16 cellular contexts compared by ENCODE assay signal in the genomic region with DNA sequence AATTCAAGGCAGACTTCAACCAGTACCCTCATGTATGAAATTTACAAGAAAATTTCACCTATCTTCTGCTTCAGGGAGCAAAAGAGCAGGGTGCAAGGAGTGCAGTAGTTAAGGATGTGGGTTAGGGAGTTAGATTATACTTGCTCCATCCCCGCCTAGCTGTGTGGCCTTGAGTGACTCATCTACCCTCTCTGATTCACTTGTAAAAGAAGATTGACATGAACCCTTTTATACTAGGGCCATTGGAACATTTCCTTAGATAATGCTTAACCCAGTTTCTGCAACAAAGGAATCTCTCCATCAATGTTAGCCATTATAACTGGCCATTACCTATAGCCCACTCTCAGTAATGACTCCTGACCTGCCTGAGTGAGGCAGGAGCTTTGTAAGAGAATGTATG. TPM values are rescaled to one million over a fixed set of nuclear protein-coding genes. Genes with fewer than 3 reads are reported as not detected.
DNase-seq lines count a peak whose midpoint lies in the region; ATAC-seq, FAIRE-seq and TF ChIP-seq lines count a peak whose summit lies in the region.
"Had no signal": no experiment of that assay in that cellular context is flagged by ENCODE, and none has a peak within 500 bp of the region (broad histone marks: within the 10 kb centered on the region; RNA-seq: fewer than 3 reads in every experiment).

No MANE protein-coding gene starts in this region.

- dilution Hi-C loops in keratinocyte (cut with MboI; ENCODE audit: extremely low pct_ligation_motif_present, low sequenced_read_pairs) = no loop called here

- no peaks in the 10 kb centered on the region for H3K36me3 ChIP-seq in bronchial epithelial cell (ENCODE audit: control insufficient read depth, insufficient read depth, low read length)
- H3K36me3 ChIP-seq in keratinocyte (ENCODE audit: control insufficient read depth in 2 of 2, extremely low read depth in 1 of 2, insufficient read depth in 2 of 2, low read length in 2 of 2) = no peaks in the 10 kb centered on the region

- H3K36me3 Mint-ChIP-seq in activated CD4-positive, alpha-beta memory T cell treated with anti-CD3 and anti-CD28 coated beads for 36 hours = no peaks in the 10 kb centered on the region
- H3K36me3 Mint-ChIP-seq in Calu3 (ENCODE audit: insufficient read depth, unreplicated experiment) = no peaks in the 10 kb centered on the region

- peaks cover 29% of the 10 kb centered on the region for H3K27me3 Mint-ChIP-seq in activated CD4-positive, alpha-beta memory T cell treated with anti-CD3 and anti-CD28 coated beads for 36 hours
- H3K27me3 Mint-ChIP-seq in Calu3 (ENCODE audit: unreplicated experiment) = peaks cover 33% of the 10 kb centered on the region

- ATAC-seq in HG03565 (IDR thresholded peaks at IDR 0.05; ENCODE audit: unreplicated experiment) = no peak
- ATAC-seq: HCT116, K562 had no signal

- H3K4me3 Mint-ChIP-seq in activated CD4-positive, alpha-beta memory T cell treated with anti-CD3 and anti-CD28 coated beads for 36 hours = no peak overlapping the region
- no peak overlapping the region for H3K4me3 Mint-ChIP-seq in Calu3 (ENCODE audit: low read depth, unreplicated experiment)
- H3K4me3 Mint-ChIP-seq: CD8-positive, alpha-beta memory T cell had no signal

- POLR2A ChIA-PET in activated CD4-positive, alpha-beta memory T cell treated with anti-CD3 and anti-CD28 coated beads for 36 hours (lab: Charles Lee) = no interaction called here

- CTCF ChIA-PET in activated CD4-positive, alpha-beta memory T cell treated with anti-CD3 and anti-CD28 coated beads for 36 hours (lab: Charles Lee) = no interaction called here
- CTCF ChIA-PET in Calu3 (lab: Charles Lee) = no interaction called here

- no peak overlapping the region for H3K4me2 ChIP-seq in keratinocyte (ENCODE audit: control insufficient read depth, extremely low read depth, insufficient read depth, low read depth, low read length)

- no peak for TF ChIP-seq CTCF in bronchial epithelial cell (IDR thresholded peaks at IDR 0.05; ENCODE audit: insufficient read depth, low read length, severe bottlenecking)
- TF ChIP-seq CTCF in keratinocyte (optimal IDR thresholded peaks at IDR 0.05 in 1 of 3, IDR thresholded peaks at IDR 0.05 in 1 of 3, conservative IDR thresholded peaks at IDR 0.05 in 1 of 3; ENCODE audit: extremely low read depth in 1 of 3, insufficient read depth in 2 of 3, low read length in 3 of 3) = no peak
- TF ChIP-seq CTCF in Calu3 (IDR thresholded peaks at IDR 0.05; ENCODE audit: unreplicated experiment) = no peak

- no peaks in the 10 kb centered on the region for H3K4me1 Mint-ChIP-seq in activated CD4-positive, alpha-beta memory T cell treated with anti-CD3 and anti-CD28 coated beads for 36 hours (ENCODE audit: low read depth)
- H3K4me1 Mint-ChIP-seq in Calu3 (ENCODE audit: low read depth, unreplicated experiment) = no peaks in the 10 kb centered on the region
- H3K4me1 Mint-ChIP-seq: CD8-positive, alpha-beta memory T cell had no signal

- intact Hi-C loops in activated CD4-positive, alpha-beta memory T cell treated with anti-CD3 and anti-CD28 coated beads for 36 hours (cut with micrococcal nuclease) = no loop called here
- intact Hi-C loops in Calu3 (cut with micrococcal nuclease; ENCODE audit: unreplicated experiment) = no loop called here

- no peaks in the 10 kb centered on the region for H3K79me2 ChIP-seq in keratinocyte (ENCODE audit: control insufficient read depth, insufficient read depth, low read length)

- no peak overlapping the region for H3K4me3 ChIP-seq in bronchial epithelial cell (ENCODE audit: low read depth, low read length)
- no peak overlapping the region for H3K4me3 ChIP-seq in keratinocyte (ENCODE audit: control insufficient read depth in 2 of 3, extremely low read depth in 1 of 3, insufficient read depth in 2 of 3, low read depth in 1 of 3, low read length in 3 of 3)
- H3K4me3 ChIP-seq: K562 had no signal

- no peak overlapping the region for H3K27ac Mint-ChIP-seq in activated CD4-positive, alpha-beta memory T cell treated with anti-CD3 and anti-CD28 coated beads for 36 hours
- H3K27ac Mint-ChIP-seq in Calu3 (ENCODE audit: unreplicated experiment) = no peak overlapping the region

- peaks cover 33% of the 10 kb centered on the region for H3K4me1 ChIP-seq in keratinocyte (ENCODE audit: control insufficient read depth, extremely low read depth, insufficient read depth, low read length)

- H3K27me3 ChIP-seq in bronchial epithelial cell (ENCODE audit: control insufficient read depth, insufficient read depth, low read length) = no peaks in the 10 kb centered on the region
- no peaks in the 10 kb centered on the region for H3K27me3 ChIP-seq in keratinocyte (ENCODE audit: control insufficient read depth, extremely low read depth, insufficient read depth, low read length)

- no peak overlapping the region for H2AFZ ChIP-seq in keratinocyte (ENCODE audit: control insufficient read depth, low read length)

- H3K9me3 Mint-ChIP-seq in activated CD4-positive, alpha-beta memory T cell treated with anti-CD3 and anti-CD28 coated beads for 36 hours = no peaks in the 10 kb centered on the region
- no peaks in the 10 kb centered on the region for H3K9me3 Mint-ChIP-seq in Calu3 (ENCODE audit: low read depth, unreplicated experiment)
- H3K9me3 Mint-ChIP-seq: CD8-positive, alpha-beta memory T cell had no signal

- DNase-seq in NCI-H226 (peak; percentile 6), bronchial epithelial cell (ENCODE audit: low read depth) (peak; percentile 60), keratinocyte (ENCODE audit: low read depth, low spot score) (no peak), Calu3 (no peak), MV-4-11 (lab: John Stamatoyannopoulos, UW) (no peak)
- no peak for DNase-seq in activated CD4-positive, alpha-beta memory T cell treated with anti-CD3 and anti-CD28 coated beads for 36 hours
- DNase-seq: CD8-positive, alpha-beta memory T cell; GOT3; NCI-H1694 treated with DMSO at 0.1 percent for 48 hours; NCI-H510A treated with DMSO at 0.1 percent for 48 hours; NCI-H774 had no signal

- FAIRE-seq in bronchial epithelial cell (lab: Jason Lieb, UNC) = no peak
- peak; percentile 53 for FAIRE-seq in keratinocyte (lab: Jason Lieb, UNC)
- FAIRE-seq: D721Med, K562 had no signal

- H4K20me1 ChIP-seq in keratinocyte (ENCODE audit: control insufficient read depth, extremely low read depth, insufficient read depth, low read length) = no peaks in the 10 kb centered on the region

- H3K9ac ChIP-seq in keratinocyte (ENCODE audit: control insufficient read depth, extremely low read depth, insufficient read depth, low read length) = no peak overlapping the region

- no TSS peak for BruUV-seq in Calu3 (replicated peaks; lab: Mats Ljungman, UMichigan)

- H3K9me1 ChIP-seq in keratinocyte (ENCODE audit: control insufficient read depth, extremely low read depth, insufficient read depth, low read length) = no peaks in the 10 kb centered on the region

- H3K27ac ChIP-seq in keratinocyte (ENCODE audit: control insufficient read depth, insufficient read depth, low read length) (no peak overlapping the region), temporal lobe (ENCODE audit: low read depth, low read length) (peak overlapping the region; percentile 48)

- H3K9me3 ChIP-seq in keratinocyte (ENCODE audit: control insufficient read depth, low read depth, low read length) = no peaks in the 10 kb centered on the region

RNA-seq across cellular contexts. Expression of gene HSPA12A, which starts 10.2 kb away (rescaled TPM):
- total RNA-seq in bronchial epithelial cell (0.79 and 1.4 TPM in 2 replicates), temporal lobe (38.8 TPM), Calu3 (2022) (2.4 and 3.2 TPM in 2 replicates)
- polyA plus RNA-seq in keratinocyte = 5.4 to 8.5 TPM (median 8.1 TPM) in 3 replicates
- 4.8 TPM for polyA plus RNA-seq in keratinocyte (2011; ENCODE audit: low read depth)
- 5.1 and 6.9 TPM in 2 replicates for polyA plus RNA-seq in keratinocyte (2011; cell fraction: cytosol; rRNA removed)
- 18.1 and 20.3 TPM in 2 replicates for polyA plus RNA-seq in keratinocyte (2011; cell fraction: nucleus; rRNA removed)
- 4.1 and 4.8 TPM in 2 replicates for polyA plus RNA-seq in keratinocyte (2012; ENCODE audit: low replicate concordance)
- polyA minus RNA-seq in keratinocyte = 7.7 to 14.1 TPM (median 13.7 TPM) in 3 replicates
- polyA minus RNA-seq in keratinocyte (2011; cell fraction: cytosol; rRNA and poly(A)+ RNA removed) = 10.6 TPM
- 7.9 and 17.2 TPM in 2 replicates for polyA minus RNA-seq in keratinocyte (2011; cell fraction: nucleus; rRNA and poly(A)+ RNA removed)
- total RNA-seq in activated CD4-positive, alpha-beta memory T cell treated with anti-CD3 and anti-CD28 coated beads for 36 hours = under 1 TPM; 0.40 to 0.41 TPM
- polyA plus RNA-seq: CD8-positive, alpha-beta memory T cell had no signal

Comparison
In these comparisons a context has a peak if more than half of its experiments do, and no peak if none do; other contexts are left out.
1. DNase-seq: peak in NCI-H226 (single experiment) and bronchial epithelial cell (single experiment); none in keratinocyte (single experiment), activated CD4-positive, alpha-beta memory T cell treated with anti-CD3 and anti-CD28 coated beads for 36 hours (single experiment), Calu3 (single experiment) and MV-4-11 (single experiment).